In genomic region chr2:189412330-189412953, GRCh38 we compare ENCODE assay signal across 1 cellular context.
TF ChIP-seq lines count a peak whose summit lies in the region.

No MANE protein-coding gene starts in this region.

TF ChIP-seq in HepG2, 621 proteins besides CTCF, POLR2A, EP300 and RAD21 (continued from another document):
- TF ChIP-seq, protein P1, sequence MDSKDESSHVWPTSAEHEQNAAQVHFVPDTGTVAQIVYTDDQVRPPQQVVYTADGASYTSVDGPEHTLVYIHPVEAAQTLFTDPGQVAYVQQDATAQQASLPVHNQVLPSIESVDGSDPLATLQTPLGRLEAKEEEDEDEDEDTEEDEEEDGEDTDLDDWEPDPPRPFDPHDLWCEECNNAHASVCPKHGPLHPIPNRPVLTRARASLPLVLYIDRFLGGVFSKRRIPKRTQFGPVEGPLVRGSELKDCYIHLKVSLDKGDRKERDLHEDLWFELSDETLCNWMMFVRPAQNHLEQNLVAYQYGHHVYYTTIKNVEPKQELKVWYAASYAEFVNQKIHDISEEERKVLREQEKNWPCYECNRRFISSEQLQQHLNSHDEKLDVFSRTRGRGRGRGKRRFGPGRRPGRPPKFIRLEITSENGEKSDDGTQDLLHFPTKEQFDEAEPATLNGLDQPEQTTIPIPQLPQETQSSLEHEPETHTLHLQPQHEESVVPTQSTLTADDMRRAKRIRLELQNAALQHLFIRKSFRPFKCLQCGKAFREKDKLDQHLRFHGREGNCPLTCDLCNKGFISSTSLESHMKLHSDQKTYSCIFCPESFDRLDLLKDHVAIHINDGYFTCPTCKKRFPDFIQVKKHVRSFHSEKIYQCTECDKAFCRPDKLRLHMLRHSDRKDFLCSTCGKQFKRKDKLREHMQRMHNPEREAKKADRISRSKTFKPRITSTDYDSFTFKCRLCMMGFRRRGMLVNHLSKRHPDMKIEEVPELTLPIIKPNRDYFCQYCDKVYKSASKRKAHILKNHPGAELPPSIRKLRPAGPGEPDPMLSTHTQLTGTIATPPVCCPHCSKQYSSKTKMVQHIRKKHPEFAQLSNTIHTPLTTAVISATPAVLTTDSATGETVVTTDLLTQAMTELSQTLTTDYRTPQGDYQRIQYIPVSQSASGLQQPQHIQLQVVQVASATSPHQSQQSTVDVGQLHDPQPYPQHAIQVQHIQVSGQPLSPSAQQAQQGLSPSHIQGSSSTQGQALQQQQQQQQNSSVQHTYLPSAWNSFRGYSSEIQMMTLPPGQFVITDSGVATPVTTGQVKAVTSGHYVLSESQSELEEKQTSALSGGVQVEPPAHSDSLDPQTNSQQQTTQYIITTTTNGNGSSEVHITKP (CRISPR knock-in tag; IDR thresholded peaks at IDR 0.05; ENCODE audit: low read depth): no peak
- 0 out of 2 replicates have a peak, but pooled peaks have one; percentile 14 for TF ChIP-seq MAFF (IDR thresholded peaks at IDR 0.05; ENCODE audit: low read depth, low read length)
- TF ChIP-seq, protein P2, sequence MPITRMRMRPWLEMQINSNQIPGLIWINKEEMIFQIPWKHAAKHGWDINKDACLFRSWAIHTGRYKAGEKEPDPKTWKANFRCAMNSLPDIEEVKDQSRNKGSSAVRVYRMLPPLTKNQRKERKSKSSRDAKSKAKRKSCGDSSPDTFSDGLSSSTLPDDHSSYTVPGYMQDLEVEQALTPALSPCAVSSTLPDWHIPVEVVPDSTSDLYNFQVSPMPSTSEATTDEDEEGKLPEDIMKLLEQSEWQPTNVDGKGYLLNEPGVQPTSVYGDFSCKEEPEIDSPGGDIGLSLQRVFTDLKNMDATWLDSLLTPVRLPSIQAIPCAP (CRISPR knock-in tag; IDR thresholded peaks at IDR 0.05; ENCODE audit: low read depth): no peak
- TF ChIP-seq SMC3 (IDR thresholded peaks at IDR 0.05; ENCODE audit: low read length): peak; percentile 84
- TF ChIP-seq ZNF143 (CRISPR knock-in tag; IDR thresholded peaks at IDR 0.05): no peak
- TF ChIP-seq STAG1 (CRISPR knock-in tag; IDR thresholded peaks at IDR 0.05): peak; percentile 92
- TF ChIP-seq, protein P3, sequence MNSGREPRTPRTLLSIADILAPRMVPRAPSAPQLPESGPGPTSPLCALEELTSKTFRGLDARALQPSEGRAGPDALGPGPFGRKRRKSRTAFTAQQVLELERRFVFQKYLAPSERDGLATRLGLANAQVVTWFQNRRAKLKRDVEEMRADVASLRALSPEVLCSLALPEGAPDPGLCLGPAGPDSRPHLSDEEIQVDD (CRISPR knock-in tag; IDR thresholded peaks at IDR 0.05; ENCODE audit: borderline replicate concordance): no peak
- TF ChIP-seq, protein P4, sequence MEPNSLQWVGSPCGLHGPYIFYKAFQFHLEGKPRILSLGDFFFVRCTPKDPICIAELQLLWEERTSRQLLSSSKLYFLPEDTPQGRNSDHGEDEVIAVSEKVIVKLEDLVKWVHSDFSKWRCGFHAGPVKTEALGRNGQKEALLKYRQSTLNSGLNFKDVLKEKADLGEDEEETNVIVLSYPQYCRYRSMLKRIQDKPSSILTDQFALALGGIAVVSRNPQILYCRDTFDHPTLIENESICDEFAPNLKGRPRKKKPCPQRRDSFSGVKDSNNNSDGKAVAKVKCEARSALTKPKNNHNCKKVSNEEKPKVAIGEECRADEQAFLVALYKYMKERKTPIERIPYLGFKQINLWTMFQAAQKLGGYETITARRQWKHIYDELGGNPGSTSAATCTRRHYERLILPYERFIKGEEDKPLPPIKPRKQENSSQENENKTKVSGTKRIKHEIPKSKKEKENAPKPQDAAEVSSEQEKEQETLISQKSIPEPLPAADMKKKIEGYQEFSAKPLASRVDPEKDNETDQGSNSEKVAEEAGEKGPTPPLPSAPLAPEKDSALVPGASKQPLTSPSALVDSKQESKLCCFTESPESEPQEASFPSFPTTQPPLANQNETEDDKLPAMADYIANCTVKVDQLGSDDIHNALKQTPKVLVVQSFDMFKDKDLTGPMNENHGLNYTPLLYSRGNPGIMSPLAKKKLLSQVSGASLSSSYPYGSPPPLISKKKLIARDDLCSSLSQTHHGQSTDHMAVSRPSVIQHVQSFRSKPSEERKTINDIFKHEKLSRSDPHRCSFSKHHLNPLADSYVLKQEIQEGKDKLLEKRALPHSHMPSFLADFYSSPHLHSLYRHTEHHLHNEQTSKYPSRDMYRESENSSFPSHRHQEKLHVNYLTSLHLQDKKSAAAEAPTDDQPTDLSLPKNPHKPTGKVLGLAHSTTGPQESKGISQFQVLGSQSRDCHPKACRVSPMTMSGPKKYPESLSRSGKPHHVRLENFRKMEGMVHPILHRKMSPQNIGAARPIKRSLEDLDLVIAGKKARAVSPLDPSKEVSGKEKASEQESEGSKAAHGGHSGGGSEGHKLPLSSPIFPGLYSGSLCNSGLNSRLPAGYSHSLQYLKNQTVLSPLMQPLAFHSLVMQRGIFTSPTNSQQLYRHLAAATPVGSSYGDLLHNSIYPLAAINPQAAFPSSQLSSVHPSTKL (CRISPR knock-in tag; IDR thresholded peaks at IDR 0.05): 0 out of 2 replicates have a peak, but pooled peaks have one; percentile 13
- TF ChIP-seq ZZZ3 (CRISPR knock-in tag; IDR thresholded peaks at IDR 0.05; ENCODE audit: borderline replicate concordance): no peak
- no peak for TF ChIP-seq ZBTB33 (CRISPR knock-in tag; IDR thresholded peaks at IDR 0.05)
- no peak for TF ChIP-seq ZNF501 (CRISPR knock-in tag; IDR thresholded peaks at IDR 0.05)
- TF ChIP-seq ZBTB7A (CRISPR knock-in tag; IDR thresholded peaks at IDR 0.05): no peak
